9 cellular contexts compared by ENCODE assay signal in genomic region chr9:135573124-135573523, GRCh38. TPM values are rescaled to one million over a fixed set of nuclear protein-coding genes. Genes with fewer than 3 reads are reported as not detected.
"Had no signal": no experiment of that assay in that cellular context is flagged by ENCODE, and none has a peak within 500 bp of the region (broad histone marks: within the 10 kb centered on the region; RNA-seq: fewer than 3 reads in every experiment).

No MANE protein-coding gene starts in this region.

- H3K4me3 ChIP-seq: GM12878 had no signal

- ATAC-seq: GM12878 had no signal

- FAIRE-seq: G401.6, GM12878, GM12891, GM12892, GM18507, GM19239 had no signal

- DNase-seq: GDM1, GF-D8 had no signal

RNA-seq across cellular contexts. Expression of gene PAEP, which starts 11.6 kb away (rescaled TPM):
- total RNA-seq: G401, GM12878 had no signal
- polyA plus RNA-seq: GM12878 had no signal

RNA-seq across cellular contexts. Expression of gene OBP2A, which starts 27.2 kb away (rescaled TPM):
- total RNA-seq: G401, GM12878 had no signal
- polyA plus RNA-seq: GM12878 had no signal

RNA-seq across cellular contexts. Expression of gene LCN1, which starts 51.9 kb away (rescaled TPM):
- total RNA-seq: G401, GM12878 had no signal
- polyA plus RNA-seq: GM12878 had no signal
